Comparison of ENCODE assay signal across 25 cellular contexts in genomic region chr11:126840201-126840886, GRCh38.
DNase-seq lines count a peak whose midpoint lies in the region; ATAC-seq and TF ChIP-seq lines count a peak whose summit lies in the region.
"Had no signal": no experiment of that assay in that cellular context is flagged by ENCODE, and none has a peak within 500 bp of the region (broad histone marks: within the 10 kb centered on the region; RNA-seq: fewer than 3 reads in every experiment).

No MANE protein-coding gene starts in this region.

- H3K4me3 ChIP-seq in GM23248 (no peak overlapping the region), mesodermal cell (ENCODE audit: extremely low read depth, insufficient read depth, low read length, poor library complexity, severe bottlenecking) (no peak overlapping the region), gastrocnemius medialis (no peak overlapping the region)
- H3K4me3 ChIP-seq: Peyer's patch, SJSA1, uterus had no signal

- peaks cover 31% of the 10 kb centered on the region for H3F3A ChIP-seq in GM23248 (ENCODE audit: insufficient read depth)

- H3K27me3 Mint-ChIP-seq in natural killer cell (ENCODE audit: low read depth in 2 of 2), result peaks cover 12 to 62% of the 10 kb centered on the region in 2 donors
- H3K27me3 Mint-ChIP-seq: B cell, IgD-negative memory B cell had no signal

- no peak for TF ChIP-seq POLR2A in gastrocnemius medialis (IDR thresholded peaks at IDR 0.05)

- H3K27ac ChIP-seq in GM23248 (peak overlapping the region; percentile 84), mesodermal cell (ENCODE audit: low read depth, low read length, severe bottlenecking) (peak overlapping the region; percentile 78), gastrocnemius medialis (no peak overlapping the region)
- H3K27ac ChIP-seq: Peyer's patch, SJSA1, uterus had no signal

- no peaks in the 10 kb centered on the region for H3K9me3 Mint-ChIP-seq in natural killer cell
- H3K9me3 Mint-ChIP-seq: activated naive CD4-positive, alpha-beta T cell treated with anti-CD3 and anti-CD28 coated beads for 36 hours; central memory CD8-positive, alpha-beta T cell; T-helper 1 cell treated with Interleukin-12 subunit alpha and Interleukin-12 subunit beta and Interleukin-4 antibody, amounts not matched to agents 30 μg/mL and 1 μg/mL, for 36 hours had no signal

- DNase-seq in GM23248, result peak; percentile 82
- DNase-seq in astrocyte of the hippocampus (ENCODE audit: low read depth, low spot score), result peak; percentile 32
- no peak for DNase-seq in gastrocnemius medialis
- no peak for DNase-seq in natural killer cell
- no peak for DNase-seq in GM20000 (ENCODE audit: low spot score)
- no peak for DNase-seq in NCI-H187 treated with DMSO at 0.1 percent for 48 hours (lab: John Stamatoyannopoulos, UW)
- DNase-seq: activated CD4-positive, alpha-beta T cell treated with anti-CD3 and anti-CD28 coated beads for 36 hours; activated naive CD4-positive, alpha-beta T cell treated with anti-CD3 and anti-CD28 coated beads for 36 hours; activated T-cell treated with anti-CD3 and anti-CD28 coated beads, Interleukin-2, amount 50 U/mL, for 48 hours; aorta; DMS79 treated with DMSO at 0.1 percent for 48 hours; H9; kidney; NCI-H2107; NCI-H524; Peyer's patch; right cardiac atrium; stimulated activated CD4-positive, alpha-beta T cell treated with anti-CD3 and anti-CD28 coated beads, Interleukin-15, amount 100 ng/mL, for 24 hours; uterus had no signal

- TF ChIP-seq CTCF in gastrocnemius medialis (IDR thresholded peaks at IDR 0.05 in 4 of 5, conservative IDR thresholded peaks at IDR 0.05 in 1 of 5), result no peak
- no peak for TF ChIP-seq CTCF in natural killer cell (IDR thresholded peaks at IDR 0.05)
- TF ChIP-seq CTCF in GM20000 (IDR thresholded peaks at IDR 0.05; ENCODE audit: extremely low read depth, missing control alignments), result no peak

- no peaks in the 10 kb centered on the region for H3K36me3 Mint-ChIP-seq in natural killer cell
- H3K36me3 Mint-ChIP-seq: IgD-negative memory B cell had no signal

- WGBS in GM23248 (ENCODE audit: low coverage in 1 of 2, low lambda C conversion rate in 2 of 2, missing lambda C conversion rate in 2 of 2), 2 experiments, result 75 to 82% methylated on average over 7 of the region's 7 CpGs
- WGBS in mesodermal cell (ENCODE audit: insufficient coverage in 2 of 2), 2 experiments, result 82% methylated on average over 3 of the region's 7 CpGs; no CpG with 5 or more reads in 1 of the 2 experiments

- no peak overlapping the region for H3K4me3 Mint-ChIP-seq in natural killer cell
- H3K4me3 Mint-ChIP-seq: activated CD4-positive, alpha-beta T cell treated with anti-CD3 and anti-CD28 coated beads for 36 hours; activated naive CD4-positive, alpha-beta T cell treated with anti-CD3 and anti-CD28 coated beads for 36 hours; B cell; central memory CD8-positive, alpha-beta T cell; H9; IgD-negative memory B cell; T-helper 1 cell treated with Interleukin-12 subunit alpha and Interleukin-12 subunit beta and Interleukin-4 antibody, amounts not matched to agents 30 μg/mL and 1 μg/mL, for 36 hours had no signal

- H3K9me2 ChIP-seq in GM23248 (ENCODE audit: insufficient read depth), result no peaks in the 10 kb centered on the region

- no peaks in the 10 kb centered on the region for H3K4me1 Mint-ChIP-seq in natural killer cell
- H3K4me1 Mint-ChIP-seq: activated CD4-positive, alpha-beta T cell treated with anti-CD3 and anti-CD28 coated beads for 36 hours; B cell; central memory CD8-positive, alpha-beta T cell; H9; IgD-negative memory B cell had no signal

- no peaks in the 10 kb centered on the region for H3K9me3 ChIP-seq in GM23248 (ENCODE audit: low read depth)
- peaks cover 5% of the 10 kb centered on the region for H3K9me3 ChIP-seq in mesodermal cell (ENCODE audit: control insufficient read depth, low read length)
- H3K9me3 ChIP-seq in gastrocnemius medialis, result no peaks in the 10 kb centered on the region
- H3K9me3 ChIP-seq: Peyer's patch, SJSA1, uterus had no signal

- H3K79me2 ChIP-seq in GM23248 (ENCODE audit: insufficient read depth), result peaks cover 22% of the 10 kb centered on the region

- peak overlapping the region; percentile 44 for H3K4me2 ChIP-seq in GM23248 (ENCODE audit: unreplicated experiment)

- H3K9ac ChIP-seq in GM23248, result peak overlapping the region; percentile 59

- in situ Hi-C loops in GM23248 (cut with MboI) (no loop called here), gastrocnemius medialis (cut with MboI; ENCODE audit: low sequenced_read_pairs in 4 of 4) (no loop called here)

- ATAC-seq in gastrocnemius medialis (no peak), natural killer cell (no peak)
- ATAC-seq: activated CD4-positive, alpha-beta T cell treated with anti-CD3 and anti-CD28 coated beads for 36 hours; right cardiac atrium had no signal

- H4K20me1 ChIP-seq in GM23248 (ENCODE audit: insufficient read depth), result no peaks in the 10 kb centered on the region

- intact Hi-C loops in gastrocnemius medialis (cut with DNase I; ENCODE audit: low total_unique reads), result no loop called here
- intact Hi-C loops in natural killer cell (cut with micrococcal nuclease), result no loop called here

- H2AFZ ChIP-seq in GM23248, result peak overlapping the region; percentile 40

- H3K4me1 ChIP-seq in GM23248 (ENCODE audit: insufficient read depth), result peaks cover 31% of the 10 kb centered on the region
- H3K4me1 ChIP-seq in mesodermal cell (ENCODE audit: control insufficient read depth, insufficient read depth, low read length, poor library complexity, severe bottlenecking), result peaks cover 22% of the 10 kb centered on the region
- H3K4me1 ChIP-seq in gastrocnemius medialis, result no peaks in the 10 kb centered on the region
- H3K4me1 ChIP-seq: Peyer's patch, uterus had no signal

- no peak overlapping the region for H3K27ac Mint-ChIP-seq in natural killer cell
- H3K27ac Mint-ChIP-seq: activated CD4-positive, alpha-beta T cell treated with anti-CD3 and anti-CD28 coated beads for 36 hours; activated naive CD4-positive, alpha-beta T cell treated with anti-CD3 and anti-CD28 coated beads for 36 hours; B cell; H9; IgD-negative memory B cell; T-helper 1 cell treated with Interleukin-12 subunit alpha and Interleukin-12 subunit beta and Interleukin-4 antibody, amounts not matched to agents 30 μg/mL and 1 μg/mL, for 36 hours had no signal

- H3K27me3 ChIP-seq in GM23248 (replicated peaks; ENCODE audit: insufficient read depth) (no peaks in the 10 kb centered on the region), gastrocnemius medialis (no peaks in the 10 kb centered on the region)
- H3K27me3 ChIP-seq: Peyer's patch, SJSA1, uterus had no signal

- H3K36me3 ChIP-seq in GM23248 (ENCODE audit: low read depth) (no peaks in the 10 kb centered on the region), mesodermal cell (ENCODE audit: control insufficient read depth, insufficient read depth, low read length) (no peaks in the 10 kb centered on the region), gastrocnemius medialis (no peaks in the 10 kb centered on the region)
- H3K36me3 ChIP-seq: Peyer's patch, SJSA1, uterus had no signal

Comparison
In these comparisons a context has a peak if more than half of its experiments do, and no peak if none do; other contexts are left out.
1. DNase-seq: peak in GM23248 (single experiment) and astrocyte of the hippocampus (single experiment); none in gastrocnemius medialis (0 of 2), natural killer cell (single experiment), GM20000 (single experiment) and NCI-H187 treated with DMSO at 0.1 percent for 48 hours (single experiment).
2. H3K27ac ChIP-seq: peak in GM23248 (single experiment) and mesodermal cell (single experiment); none in gastrocnemius medialis (0 of 4).